Comparison of ENCODE assay signal across 1 cellular context in the genomic region with DNA sequence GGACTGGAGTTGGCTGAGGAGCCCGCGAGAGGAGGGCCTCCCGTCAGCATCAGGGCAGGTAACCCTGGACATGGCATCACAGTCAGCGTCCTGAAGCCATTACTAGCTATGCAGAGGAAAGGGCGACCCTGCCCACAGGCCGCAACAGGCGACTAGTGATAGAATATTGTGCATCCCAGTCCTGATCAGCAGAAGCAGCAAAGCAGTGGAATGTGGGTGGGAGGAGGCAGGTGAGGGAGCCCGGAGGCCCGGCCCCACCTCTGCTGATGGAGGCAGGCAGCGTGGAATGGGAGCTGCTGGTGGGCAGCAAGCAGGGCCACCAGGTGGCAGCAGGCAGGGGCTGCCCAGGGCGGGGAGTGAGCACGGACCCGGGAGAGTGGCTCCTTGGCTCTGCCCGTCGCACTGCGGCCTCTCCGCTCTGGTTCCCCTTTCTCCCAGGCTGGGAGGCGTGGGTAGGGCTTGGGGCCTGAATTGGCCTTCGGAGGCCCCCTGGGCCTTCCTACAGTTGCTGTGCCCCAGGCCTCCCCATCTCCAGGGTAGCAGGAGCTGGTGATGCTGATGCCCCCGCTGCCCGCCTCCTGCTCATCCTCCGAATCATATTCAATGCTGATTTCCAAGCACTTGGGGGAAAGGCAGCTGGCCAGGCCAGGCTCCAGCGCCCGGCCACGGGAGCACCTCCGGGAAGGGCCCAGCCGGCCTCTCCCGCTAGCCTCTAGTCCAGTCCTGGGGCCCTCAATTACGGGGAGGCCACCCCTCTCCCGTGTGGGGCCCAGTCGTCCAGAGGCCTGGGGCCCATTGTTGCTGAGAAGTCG.
TF ChIP-seq lines count a peak whose summit lies in the region.

No MANE protein-coding gene starts in this region.

TF ChIP-seq in endothelial cell of umbilical vein, 7 proteins besides CTCF, POLR2A, EP300 and RAD21:
- TF ChIP-seq EZH2 (IDR thresholded peaks at IDR 0.05; ENCODE audit: borderline replicate concordance, low read depth, low read length, severe bottlenecking) = no peak
- TF ChIP-seq MYC (IDR thresholded peaks at IDR 0.05; ENCODE audit: low read depth, low read length) = no peak
- TF ChIP-seq JUN (IDR thresholded peaks at IDR 0.05; ENCODE audit: borderline replicate concordance, insufficient read depth, insufficient read length, low read depth) = no peak
- TF ChIP-seq GATA2 (IDR thresholded peaks at IDR 0.05; ENCODE audit: insufficient read depth, insufficient read length, low read depth, low read length) = no peak
- TF ChIP-seq, protein P1, sequence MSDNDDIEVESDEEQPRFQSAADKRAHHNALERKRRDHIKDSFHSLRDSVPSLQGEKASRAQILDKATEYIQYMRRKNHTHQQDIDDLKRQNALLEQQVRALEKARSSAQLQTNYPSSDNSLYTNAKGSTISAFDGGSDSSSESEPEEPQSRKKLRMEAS (IDR thresholded peaks at IDR 0.05; ENCODE audit: insufficient read depth, insufficient read length) = no peak
- TF ChIP-seq FOS (IDR thresholded peaks at IDR 0.05; ENCODE audit: borderline replicate concordance, insufficient read depth, low read length) = no peak
- TF ChIP-seq POLR2AphosphoS5 (IDR thresholded peaks at IDR 0.05; ENCODE audit: insufficient read depth, low read depth, low read length) = no peak
